ENCODE assay signal across 8 cellular contexts in the genomic region with DNA sequence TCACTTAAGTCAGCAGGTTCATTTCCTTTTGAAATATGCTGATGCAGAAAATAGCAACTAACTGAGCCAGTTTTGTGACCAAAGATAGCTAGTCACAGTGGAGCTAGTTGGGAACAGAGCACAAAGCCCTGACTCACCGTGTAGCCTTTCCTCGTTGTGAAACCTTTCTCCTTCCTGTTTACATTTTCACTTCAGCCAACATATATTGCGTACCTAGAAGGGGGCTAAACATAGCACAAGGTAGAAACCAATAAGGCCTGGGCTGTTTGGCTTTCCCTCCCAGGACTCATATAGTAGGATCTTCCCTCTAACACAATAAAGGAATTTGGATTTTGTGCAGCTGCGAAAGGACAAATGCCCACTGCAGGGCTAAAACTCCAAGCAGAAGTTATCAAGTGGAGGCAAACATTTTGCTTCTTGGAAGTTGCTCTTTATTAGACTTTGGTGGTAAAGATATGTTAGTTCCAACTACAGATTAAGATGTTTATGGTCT. TPM values are rescaled to one million over a fixed set of nuclear protein-coding genes. Genes with fewer than 3 reads are reported as not detected.
DNase-seq lines count a peak whose midpoint lies in the region; ATAC-seq and FAIRE-seq lines count a peak whose summit lies in the region.

No MANE protein-coding gene starts in this region.

- ATAC-seq in HG03159 (IDR thresholded peaks at IDR 0.05; ENCODE audit: unreplicated experiment) (peak; percentile 96), sciatic nerve (peak; percentile 65)

- intact Hi-C loops in sciatic nerve (cut with DNase I), result no loop called here

- no peaks in the 10 kb centered on the region for H3K9me3 ChIP-seq in HAP-1

- no peak overlapping the region for H3K4me3 ChIP-seq in HAP-1

- no peaks in the 10 kb centered on the region for H3K27me3 ChIP-seq in HAP-1 (ENCODE audit: low read depth)

- peak; percentile 96 for FAIRE-seq in GM19239 (lab: Jason Lieb, UNC)

- H3K36me3 ChIP-seq in HAP-1 (replicated peaks), result no peaks in the 10 kb centered on the region

- peaks cover 11% of the 10 kb centered on the region for H3K4me1 ChIP-seq in HAP-1

- in situ Hi-C loops in HAP-1 (cut with MboI; ENCODE audit: low sequenced_read_pairs), result no loop called here

- DNase-seq in COLO668 (lab: John Stamatoyannopoulos, UW; ENCODE audit: unreplicated experiment) (peak; percentile 29), GM19239 (ENCODE audit: insufficient read length, low spot score) (peak; percentile 60), RPMI7951 (ENCODE audit: low read depth) (peak; percentile 30), fibroblast of gingiva (ENCODE audit: low read depth) (peak; percentile 66), sciatic nerve (ENCODE audit: low spot score) (no peak), NCI-H2107 (lab: John Stamatoyannopoulos, UW) (no peak), HAP-1 (ENCODE audit: low spot score in 2 of 2) (no peak)

RNA-seq across cellular contexts. Expression of gene LPIN2, which starts 24.5 kb away (rescaled TPM):
- total RNA-seq in RPMI7951 (2014; rRNA removed; shearing (Covaris generic)), result 10.8 and 11.4 TPM in 2 replicates
- 40.3 TPM for total RNA-seq in sciatic nerve

Comparison
In these comparisons a context has a peak if more than half of its experiments do, and no peak if none do; other contexts are left out.
1. DNase-seq: peak in COLO668 (single experiment), GM19239 (single experiment), RPMI7951 (single experiment) and fibroblast of gingiva (single experiment); none in sciatic nerve (single experiment), NCI-H2107 (single experiment) and HAP-1 (0 of 2).